34 cellular contexts compared by ENCODE assay signal in genomic region chr14:66802962-66803361, GRCh38.
"Had no signal": no experiment of that assay in that cellular context is flagged by ENCODE, and none has a peak within 500 bp of the region (broad histone marks: within the 10 kb centered on the region; RNA-seq: fewer than 3 reads in every experiment).

No MANE protein-coding gene starts in this region.

- H3K4me2 ChIP-seq: KMS-11, PC-9 had no signal

- DNase-seq: activated CD4-positive, alpha-beta T cell treated with anti-CD3 and anti-CD28 coated beads, Interleukin-2, amount 10 ng/mL, durations not matched to agents 24 days and 14 days; activated CD4-positive, alpha-beta T cell treated with anti-CD3 and anti-CD28 coated beads, Interleukin-2, amount 50 U/mL, for 4 hours; activated CD8-positive, alpha-beta T cell treated with anti-CD3 and anti-CD28 coated beads for 36 hours; activated effector memory CD4-positive, alpha-beta T cell treated with anti-CD3 and anti-CD28 coated beads, Interleukin-2, amount 50 U/mL, for 16 hours; activated naive CD4-positive, alpha-beta T cell; activated T-cell treated with anti-CD3 and anti-CD28 coated beads, Interleukin-2, amount 50 U/mL, for 1 hour; activated T-cell treated with anti-CD3 and anti-CD28 coated beads, Interleukin-2, amount 50 U/mL, for 72 hours; adrenal gland; body of pancreas; caudate nucleus; cerebellar nuclear complex; NCI-H1105; NCI-H1417 treated with DMSO at 0.1 percent for 48 hours; NCI-H187 treated with DMSO at 0.1 percent for 48 hours; NCI-H2081; NCI-H226; NCI-H446 treated with DMSO at 0.1 percent for 48 hours; NCI-H524; NCI-H69; NCI-H82; NK-92 treated with Interleukin-12 subunit alpha and Interleukin-12 subunit beta, amount 100 ng/mL, for 24 hours; PC-9; Right ventricle myocardium superior; SW 1271; T-helper 1 cell; T-helper 2 cell; T-helper 9 cell had no signal

- H3K4me1 ChIP-seq: adrenal gland, body of pancreas, breast epithelium had no signal

- H3K36me3 ChIP-seq: adrenal gland, breast epithelium had no signal

- H3K27me3 ChIP-seq: adrenal gland, body of pancreas, breast epithelium had no signal

- H3K27ac ChIP-seq: adrenal gland, body of pancreas, breast epithelium, KMS-11, PC-9 had no signal

- H2AFZ ChIP-seq: PC-9 had no signal

- ATAC-seq: activated CD8-positive, alpha-beta T cell treated with anti-CD3 and anti-CD28 coated beads for 36 hours; activated naive CD4-positive, alpha-beta T cell treated with anti-CD3 and anti-CD28 coated beads, Interleukin-2, amount 50 U/mL, for 72 hours; activated T-cell treated with anti-CD3 and anti-CD28 coated beads, Interleukin-2, amount 50 U/mL, for 72 hours; activated T-helper 17 cell treated with anti-CD3 and anti-CD28 coated beads, Interleukin-2, amount 50 U/mL, for 72 hours; body of pancreas had no signal

- H3K4me3 ChIP-seq: adrenal gland, body of pancreas, breast epithelium, PC-9 had no signal

- FAIRE-seq: astrocyte, RCC 7860, TTC549 had no signal

- H3K9ac ChIP-seq: KMS-11 had no signal
